7 cellular contexts compared by ENCODE assay signal in the genomic region with DNA sequence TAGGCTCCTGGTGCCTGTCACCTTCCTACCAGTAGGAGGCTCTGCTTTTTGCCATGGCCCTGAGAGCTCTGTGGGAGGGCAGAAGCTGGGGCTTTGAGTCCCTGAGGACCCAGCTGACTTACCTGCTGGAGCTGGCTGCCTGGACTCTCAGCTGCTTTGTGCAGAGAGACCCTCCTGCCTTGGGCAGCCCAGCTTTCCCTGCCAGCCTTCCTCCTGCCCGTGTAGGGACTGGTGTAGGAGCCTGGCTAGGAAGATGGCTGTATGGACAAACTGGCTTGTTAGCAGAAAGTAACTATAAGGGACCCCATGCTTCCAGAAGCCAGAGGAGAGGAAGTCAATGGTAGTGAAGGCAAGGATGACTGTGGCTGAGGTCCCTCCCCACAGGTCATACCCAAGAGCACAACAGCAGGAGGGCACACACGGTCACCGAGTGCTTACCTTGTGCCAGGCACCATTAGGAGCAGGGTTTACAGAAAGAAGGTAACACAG. TPM values are rescaled to one million over a fixed set of nuclear protein-coding genes. Genes with fewer than 3 reads are reported as not detected.
A peak's percentile ranks its signal among the peaks of the same experiment; 100 is the strongest.
DNase-seq lines count a peak whose midpoint lies in the region; ATAC-seq and TF ChIP-seq lines count a peak whose summit lies in the region.

No MANE protein-coding gene starts in this region.

- no peak overlapping the region for H2AFZ ChIP-seq in GM23248

- H3K9me3 ChIP-seq in GM23248 (ENCODE audit: low read depth) (no peaks in the 10 kb centered on the region), aorta (ENCODE audit: control insufficient read depth, low read length) (no peaks in the 10 kb centered on the region)

- H3K27ac ChIP-seq in GM23248 (peak overlapping the region; percentile 60), aorta (ENCODE audit: low read depth in 1 of 2, low read length in 2 of 2) (no peak overlapping the region)

- peak; percentile 71 for TF ChIP-seq CTCF in astrocyte of the cerebellum (IDR thresholded peaks at IDR 0.05; ENCODE audit: low read depth, low read length, missing control alignments)

- H3K27me3 ChIP-seq in GM23248 (replicated peaks; ENCODE audit: insufficient read depth) = no peaks in the 10 kb centered on the region
- no peaks in the 10 kb centered on the region for H3K27me3 ChIP-seq in aorta (ENCODE audit: control insufficient read depth in 1 of 2, insufficient read depth in 2 of 2, low read length in 1 of 2)

- no peak overlapping the region for H3K4me2 ChIP-seq in GM23248 (ENCODE audit: unreplicated experiment)

- H3K9ac ChIP-seq in GM23248 = peak overlapping the region; percentile 52; the same call in 1 of the 2 replicates

- H3K4me3 ChIP-seq in GM23248 = no peak overlapping the region
- H3K4me3 ChIP-seq in astrocyte of the cerebellum (ENCODE audit: low read depth, low read length) = no peak overlapping the region
- H3K4me3 ChIP-seq in aorta (ENCODE audit: low read length in 2 of 2) = no peak overlapping the region

- in situ Hi-C loops in GM23248 (cut with MboI) = no loop called here
- in situ Hi-C loops in astrocyte of the cerebellum (cut with HindIII; ENCODE audit: low sequenced_read_pairs) = loop anchor here (5.0 kb wide), 1 partner anchor 37 kb away; no protein-coding TSS in a partner anchor

- 0 out of 2 replicates have a peak, but pooled peaks cover under 1% of the 10 kb centered on the region for H3K79me2 ChIP-seq in GM23248 (ENCODE audit: insufficient read depth)

- H3K9me2 ChIP-seq in GM23248 (ENCODE audit: insufficient read depth) = no peaks in the 10 kb centered on the region

- ATAC-seq in left colon = peak; percentile 70
- peak; percentile 36 for ATAC-seq in aorta (ENCODE audit: low FRiP score)

- H4K20me1 ChIP-seq in GM23248 (ENCODE audit: insufficient read depth) = no peaks in the 10 kb centered on the region

- DNase-seq in EL (peak; percentile 48), GM23248 (peak; percentile 67), NCI-H510A (lab: John Stamatoyannopoulos, UW) (peak; percentile 11), astrocyte of the cerebellum (ENCODE audit: low read depth) (no peak), left colon (no peak), aorta (no peak)
- no peak for DNase-seq in activated effector memory CD4-positive, alpha-beta T cell treated with Interleukin-2 at 50 U/mL for 16 hours

- intact Hi-C loops in left colon (cut with DNase I, micrococcal nuclease) (no loop called here), aorta (cut with DNase I) (no loop called here)

- H3K4me1 ChIP-seq in GM23248 (ENCODE audit: insufficient read depth) = peaks cover 30% of the 10 kb centered on the region
- H3K4me1 ChIP-seq in aorta (ENCODE audit: control insufficient read depth in 1 of 2, insufficient read depth in 2 of 2, low read length in 2 of 2) = no peaks in the 10 kb centered on the region

- peaks cover 62% of the 10 kb centered on the region for H3F3A ChIP-seq in GM23248 (ENCODE audit: insufficient read depth)

- H3K36me3 ChIP-seq in GM23248 (ENCODE audit: low read depth) (peaks cover 47% of the 10 kb centered on the region), aorta (ENCODE audit: control insufficient read depth in 1 of 2, insufficient read depth in 2 of 2, low read length in 1 of 2) (peaks cover 0 to 12% of the 10 kb centered on the region in 2 donors)

- WGBS in GM23248 (ENCODE audit: low coverage in 1 of 2, low lambda C conversion rate in 2 of 2, missing lambda C conversion rate in 2 of 2), 2 experiments = 64 to 72% methylated on average over 3 of the region's 3 CpGs
- 67 to 71% methylated on average over 3 of the region's 3 CpGs for WGBS in aorta, 2 donors

RNA-seq across cellular contexts. Expression of a gene that starts 9.7 kb away (rescaled TPM):
- 0.13 and 0.32 TPM in 2 replicates for total RNA-seq in GM23248 (2014; rRNA removed; shearing (Covaris generic))
- 0.11 and 0.25 TPM in 2 replicates for polyA plus RNA-seq in GM23248 (2016; fragmentation: Nextera tagmentation; extraction: Ambion mirVana)
- total RNA-seq in left colon = 1 to 10 TPM; 3.9 to 4.5 TPM
- total RNA-seq in aorta = 1 to 10 TPM; 1.6 to 4.2 TPM
- polyA plus RNA-seq in aorta = 1 to 10 TPM in 1 of 2 donors, under 1 TPM in 1; 0.38 to 2.1 TPM

RNA-seq across cellular contexts. Expression of a gene that starts 25.9 kb away (rescaled TPM):
- 365 and 410 TPM in 2 replicates for total RNA-seq in GM23248 (2014; rRNA removed; shearing (Covaris generic))
- polyA plus RNA-seq in GM23248 (2016; fragmentation: Nextera tagmentation; extraction: Ambion mirVana) (353 and 355 TPM in 2 replicates), aorta (100 to 1,000 TPM; 109 to 159 TPM)
- total RNA-seq in left colon (100 to 1,000 TPM; 117 to 155 TPM), aorta (100 to 1,000 TPM; 116 to 117 TPM)

RNA-seq across cellular contexts. Expression of a gene that starts 43.3 kb away (rescaled TPM):
- total RNA-seq in GM23248 (2014; rRNA removed; shearing (Covaris generic)) = 15.6 and 20.5 TPM in 2 replicates
- polyA plus RNA-seq in GM23248 (2016; fragmentation: Nextera tagmentation; extraction: Ambion mirVana) (11.6 and 15.3 TPM in 2 replicates), aorta (1 to 10 TPM; 1.3 to 7.8 TPM)
- total RNA-seq in left colon (1 to 10 TPM; 3.1 to 6.1 TPM), aorta (1 to 10 TPM; 2.2 to 4.2 TPM)

Comparison
In these comparisons a context has a peak if more than half of its experiments do, and no peak if none do; other contexts are left out.
1. DNase-seq: peak in EL (single experiment), GM23248 (single experiment) and NCI-H510A (single experiment); none in astrocyte of the cerebellum (single experiment), left colon (0 of 2), aorta (0 of 2) and activated effector memory CD4-positive, alpha-beta T cell treated with Interleukin-2 at 50 U/mL for 16 hours (single experiment).